Comparison of ENCODE assay signal across 10 cellular contexts in genomic region chr16:70687172-70687531, GRCh38. TPM values are rescaled to one million over a fixed set of nuclear protein-coding genes. Genes with fewer than 3 reads are reported as not detected.
DNase-seq lines count a peak whose midpoint lies in the region; ATAC-seq and TF ChIP-seq lines count a peak whose summit lies in the region.
"Had no signal": no experiment of that assay in that cellular context is flagged by ENCODE, and none has a peak within 500 bp of the region (broad histone marks: within the 10 kb centered on the region; RNA-seq: fewer than 3 reads in every experiment).

No MANE protein-coding gene starts in this region.

- no peaks in the 10 kb centered on the region for H3K9me3 ChIP-seq in naive thymus-derived CD4-positive, alpha-beta T cell (ENCODE audit: control insufficient read depth in 2 of 3, low read length in 3 of 3)
- H3K9me3 ChIP-seq in vagina (no peaks in the 10 kb centered on the region), Karpas-422 (ENCODE audit: low read length) (no peaks in the 10 kb centered on the region)

- peaks cover 0 to 4% (median 0%) of the 10 kb centered on the region in 3 experiments for H3K36me3 ChIP-seq in naive thymus-derived CD4-positive, alpha-beta T cell (ENCODE audit: control insufficient read depth in 2 of 3, insufficient read depth in 3 of 3, low read length in 3 of 3)
- no peaks in the 10 kb centered on the region for H3K36me3 ChIP-seq in vagina
- no peaks in the 10 kb centered on the region for H3K36me3 ChIP-seq in Karpas-422 (ENCODE audit: insufficient read depth, low read length)

- no peak overlapping the region for H2AFZ ChIP-seq in Karpas-422 (ENCODE audit: low read length)

- H3K9ac ChIP-seq in Karpas-422 (ENCODE audit: low read length), result no peak overlapping the region

- no peaks in the 10 kb centered on the region for H3K27me3 Mint-ChIP-seq in central memory CD8-positive, alpha-beta T cell
- H3K27me3 Mint-ChIP-seq in naive thymus-derived CD4-positive, alpha-beta T cell, result peaks cover 0 to 26% (median 4%) of the 10 kb centered on the region in 5 donors

- no peak overlapping the region for H3K27ac Mint-ChIP-seq in central memory CD8-positive, alpha-beta T cell (ENCODE audit: low read depth)
- peak overlapping the region in 2 of 9 donors; percentile 25 to 42 for H3K27ac Mint-ChIP-seq in naive thymus-derived CD4-positive, alpha-beta T cell

- CTCF ChIA-PET in naive thymus-derived CD4-positive, alpha-beta T cell (lab: Charles Lee), result interaction anchor here (2.9 kb wide), 1 partner anchor 83 kb away, joined by 12 read pairs; no protein-coding TSS in a partner anchor

- H4K20me1 ChIP-seq in Karpas-422 (ENCODE audit: insufficient read depth, low read depth, low read length), result no peaks in the 10 kb centered on the region; the same call in 1 of the 2 replicates

- peaks cover 3% of the 10 kb centered on the region for H3K36me3 Mint-ChIP-seq in central memory CD8-positive, alpha-beta T cell (ENCODE audit: insufficient read depth)
- H3K36me3 Mint-ChIP-seq in naive thymus-derived CD4-positive, alpha-beta T cell, result peaks cover 0 to 3% (median 0%) of the 10 kb centered on the region in 5 donors

- H3K79me2 ChIP-seq in Karpas-422 (ENCODE audit: low read length), result no peaks in the 10 kb centered on the region

- no peaks in the 10 kb centered on the region for H3K9me2 ChIP-seq in Karpas-422 (replicated peaks; ENCODE audit: insufficient read depth, low read length)

- POLR2A ChIA-PET in naive thymus-derived CD4-positive, alpha-beta T cell (lab: Charles Lee), result interaction anchor here (0.5 to 0.7 kb wide), 3 partner anchors 8 to 18 kb away, joined by 3 read pairs; no protein-coding TSS in a partner anchor

- intact Hi-C loops in Right ventricle myocardium inferior (cut with DNase I) (no loop called here), left cardiac atrium (cut with DNase I) (loop anchor here in 1 of 2 donors (10.0 kb wide), 1 partner anchor 58 kb away; no protein-coding TSS in a partner anchor), vagina (cut with DNase I) (no loop called here)
- intact Hi-C loops in naive thymus-derived CD4-positive, alpha-beta T cell (cut with micrococcal nuclease), result no loop called here

- no peak for ATAC-seq in Right ventricle myocardium inferior
- ATAC-seq in left cardiac atrium, result no peak
- no peak for ATAC-seq in central memory CD8-positive, alpha-beta T cell (replicated peaks; ENCODE audit: extremely low read depth, poor library complexity, severe bottlenecking)
- no peak for ATAC-seq in naive thymus-derived CD4-positive, alpha-beta T cell

- H3K4me1 Mint-ChIP-seq in central memory CD8-positive, alpha-beta T cell, result no peaks in the 10 kb centered on the region
- H3K4me1 Mint-ChIP-seq in naive thymus-derived CD4-positive, alpha-beta T cell, result peaks cover 0 to 8% (median 4%) of the 10 kb centered on the region in 7 donors

- H3K4me1 ChIP-seq in naive thymus-derived CD4-positive, alpha-beta T cell (ENCODE audit: control insufficient read depth in 2 of 2, insufficient read depth in 2 of 2, low read length in 2 of 2), result peaks cover 0 to 7% of the 10 kb centered on the region in 2 donors
- peaks cover 86% of the 10 kb centered on the region for H3K4me1 ChIP-seq in vagina
- peaks cover 8% of the 10 kb centered on the region for H3K4me1 ChIP-seq in Karpas-422 (ENCODE audit: low read length)

- no peak overlapping the region for H3K4me3 ChIP-seq in naive thymus-derived CD4-positive, alpha-beta T cell (ENCODE audit: low read length)
- H3K4me3 ChIP-seq in vagina (peak overlapping the region in 1 of 2 donors; percentile 91), Karpas-422 (ENCODE audit: low read length) (no peak overlapping the region)

- in situ Hi-C loops in GM13977 (cut with MboI; ENCODE audit: low pct_unique_long_range_greater_than_20kb, low sequenced_read_pairs, unreplicated experiment), result loop anchor here (10.0 kb wide), 1 partner anchor 78 kb away; no protein-coding TSS in a partner anchor

- H3K27me3 ChIP-seq in naive thymus-derived CD4-positive, alpha-beta T cell (ENCODE audit: control insufficient read depth in 2 of 2, insufficient read depth in 2 of 2, low read length in 2 of 2), result peaks cover 0 to 6% of the 10 kb centered on the region in 2 donors
- H3K27me3 ChIP-seq in vagina (no peaks in the 10 kb centered on the region), Karpas-422 (ENCODE audit: low read length) (no peaks in the 10 kb centered on the region)

- no peaks in the 10 kb centered on the region for H3K9me3 Mint-ChIP-seq in central memory CD8-positive, alpha-beta T cell
- H3K9me3 Mint-ChIP-seq in naive thymus-derived CD4-positive, alpha-beta T cell, result no peaks in the 10 kb centered on the region

- peak; percentile 63 for DNase-seq in Right ventricle myocardium inferior (ENCODE audit: missing footprints)
- DNase-seq in left cardiac atrium, result no peak
- no peak for DNase-seq in central memory CD8-positive, alpha-beta T cell (ENCODE audit: low spot score in 2 of 2)
- peak in 1 of 9 donors; percentile 5 for DNase-seq in naive thymus-derived CD4-positive, alpha-beta T cell
- no peak for DNase-seq in vagina (ENCODE audit: extremely low spot score in 2 of 2)
- DNase-seq in Karpas-422, result no peak
- DNase-seq in iPS-NIHi7 (ENCODE audit: extremely low spot score), result no peak
- DNase-seq in GM13977 (ENCODE audit: low spot score), result no peak
- DNase-seq: MM.1S had no signal

- peak overlapping the region; percentile 32 for H3K4me3 Mint-ChIP-seq in central memory CD8-positive, alpha-beta T cell
- H3K4me3 Mint-ChIP-seq in naive thymus-derived CD4-positive, alpha-beta T cell, result peak overlapping the region; percentile 12 to 84 (median 59)

- H3K4me2 ChIP-seq in Karpas-422 (ENCODE audit: low read depth, low read length, poor library complexity, severe bottlenecking), result no peak overlapping the region

- no peak for TF ChIP-seq CTCF in vagina (IDR thresholded peaks at IDR 0.05)
- TF ChIP-seq CTCF in GM13977 (IDR thresholded peaks at IDR 0.05; ENCODE audit: extremely low read depth, insufficient read depth, missing control alignments), result no peak

- TF ChIP-seq POLR2A in vagina (IDR thresholded peaks at IDR 0.05), result no peak

- no peak overlapping the region for H3K27ac ChIP-seq in naive thymus-derived CD4-positive, alpha-beta T cell (ENCODE audit: low read depth, low read length)
- H3K27ac ChIP-seq in vagina (peak overlapping the region; percentile 98), Karpas-422 (ENCODE audit: low read length) (no peak overlapping the region)
- H3K27ac ChIP-seq: epithelial cell of prostate had no signal

RNA-seq across cellular contexts. Expression of gene MTSS2, which starts 1.3 kb away (rescaled TPM):
- total RNA-seq in Right ventricle myocardium inferior, result 88.4 TPM
- 10 to 100 TPM; 50.7 to 51.4 TPM for total RNA-seq in left cardiac atrium
- 10 to 100 TPM in 3 of 5 experiments, 1 to 10 TPM in 2; 1.4 to 16.7 (median 11.5) TPM for total RNA-seq in naive thymus-derived CD4-positive, alpha-beta T cell
- not detected for polyA plus RNA-seq in naive thymus-derived CD4-positive, alpha-beta T cell
- total RNA-seq in vagina, result 102 TPM
- 0.15 and 0.47 TPM in 2 replicates for total RNA-seq in Karpas-422 (2014; rRNA removed; shearing (Covaris generic); ENCODE audit: low replicate concordance)

RNA-seq across cellular contexts. Expression of gene IL34, which starts 40.8 kb away (rescaled TPM):
- 2.0 TPM for total RNA-seq in Right ventricle myocardium inferior
- 1 to 10 TPM; 1.4 to 4.0 TPM for total RNA-seq in left cardiac atrium
- 1 to 10 TPM in 1 of 5 experiments, under 1 TPM in 2, not detected in 2; 0.38 to 1.1 (median 0.50) TPM for total RNA-seq in naive thymus-derived CD4-positive, alpha-beta T cell
- not detected for polyA plus RNA-seq in naive thymus-derived CD4-positive, alpha-beta T cell
- 6.1 TPM for total RNA-seq in vagina
- not detected in 2 replicates for total RNA-seq in Karpas-422 (2014; rRNA removed; shearing (Covaris generic); ENCODE audit: low replicate concordance)
